21 cellular contexts compared by ENCODE assay signal in the genomic region with DNA sequence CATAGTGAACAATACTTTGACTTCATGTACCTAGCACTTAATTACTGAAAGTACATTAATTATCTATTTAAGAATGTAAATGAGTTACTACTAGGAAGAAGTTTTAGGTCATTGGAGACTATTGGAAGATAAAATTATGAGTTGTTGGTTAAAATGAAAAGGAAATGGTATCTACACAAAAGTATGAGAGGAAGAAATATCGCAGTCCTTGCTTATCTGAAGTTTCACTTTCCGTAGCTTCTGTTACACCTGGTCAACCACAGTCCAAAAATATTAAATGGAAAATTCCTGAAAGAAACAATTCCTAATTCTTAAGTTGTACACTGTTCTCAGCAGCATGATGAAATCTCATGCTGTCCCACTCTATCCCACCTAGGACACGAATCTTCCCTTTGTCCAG.
"Had no signal": no experiment of that assay in that cellular context is flagged by ENCODE, and none has a peak within 500 bp of the region (broad histone marks: within the 10 kb centered on the region; RNA-seq: fewer than 3 reads in every experiment).

No MANE protein-coding gene starts in this region.

- H3K9me3 ChIP-seq: esophagus squamous epithelium, gastroesophageal sphincter, left lung, lower lobe of right lung, pancreas, stomach had no signal

- H3K27ac ChIP-seq: epithelial cell of prostate, esophagus squamous epithelium, gastroesophageal sphincter, left lung, lower lobe of right lung, pancreas, stomach had no signal

- H3K27me3 ChIP-seq: esophagus squamous epithelium, gastroesophageal sphincter, left lung, pancreas, stomach had no signal

- H3K4me3 Mint-ChIP-seq: memory B cell, nephron had no signal

- DNase-seq: effector memory CD8-positive, alpha-beta T cell; esophagus squamous epithelium; foreskin fibroblast; glutamatergic neuron; left lung; lower lobe of right lung; midbrain; occipital lobe; pancreas; right cardiac atrium; small intestine; stimulated activated CD4-positive, alpha-beta T cell treated with anti-CD3 and anti-CD28 coated beads, Interleukin-12 subunit alpha, Interleukin-12 subunit beta, amount 100 ng/mL, for 4 hours; stimulated activated naive CD4-positive, alpha-beta T cell; stomach; trophoblast cell had no signal

- H3K27me3 Mint-ChIP-seq: effector memory CD8-positive, alpha-beta T cell; memory B cell; progenitor cell of endocrine pancreas had no signal

- H3K4me3 ChIP-seq: esophagus squamous epithelium, gastroesophageal sphincter, left lung, lower lobe of right lung, pancreas, stomach had no signal

- H3K4me1 ChIP-seq: pancreas had no signal

- H3K9me3 Mint-ChIP-seq: effector memory CD8-positive, alpha-beta T cell; memory B cell; nephron had no signal

- ATAC-seq: effector memory CD8-positive, alpha-beta T cell; gastroesophageal sphincter; left lung; lower lobe of right lung; pancreas; right cardiac atrium had no signal

- H3K27ac Mint-ChIP-seq: memory B cell, nephron, progenitor cell of endocrine pancreas had no signal

- FAIRE-seq: keratinocyte, pancreas, small intestine had no signal
